In the genomic region with DNA sequence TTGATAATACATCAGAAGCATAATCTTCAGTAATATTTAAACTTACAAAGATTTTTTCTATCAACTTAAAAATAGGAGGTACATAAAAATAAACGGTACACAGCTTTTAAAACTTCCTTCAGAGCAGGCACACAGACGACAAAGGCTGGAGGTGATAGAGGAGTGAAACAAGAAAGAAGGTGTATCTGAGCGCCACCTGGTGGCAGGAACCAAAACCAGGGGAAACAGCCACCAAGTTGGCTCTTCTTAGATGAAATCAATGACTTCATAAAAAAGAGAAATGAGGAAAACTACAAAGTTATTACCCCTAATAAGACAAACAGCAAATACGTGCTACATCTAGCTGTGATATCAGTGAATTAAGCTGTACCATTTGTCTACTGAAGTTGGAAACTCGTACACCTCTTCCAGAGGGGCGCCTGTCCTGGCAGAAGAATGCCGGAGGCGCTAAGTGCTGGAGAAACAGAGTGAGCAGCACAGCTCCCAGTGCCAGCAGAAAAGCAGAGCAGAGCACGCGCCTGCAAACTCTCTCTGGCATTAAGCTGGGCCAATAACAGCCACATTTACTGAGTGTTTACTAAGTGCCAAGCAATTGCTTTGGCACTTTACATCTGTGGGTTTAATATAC, we compare ENCODE assay signal across 8 cellular contexts.
DNase-seq lines count a peak whose midpoint lies in the region; ATAC-seq and TF ChIP-seq lines count a peak whose summit lies in the region.

No MANE protein-coding gene starts in this region.

- H3K4me3 ChIP-seq in MM.1S (ENCODE audit: low read length) = no peak overlapping the region
- H3K4me3 ChIP-seq in SK-N-MC = no peak overlapping the region
- no peak overlapping the region for H3K4me3 ChIP-seq in psoas muscle

- no peak overlapping the region for H3K4me3 Mint-ChIP-seq in activated naive CD4-positive, alpha-beta T cell treated with anti-CD3 and anti-CD28 coated beads, Interleukin-2, amount 10 ng/mL, durations not matched to agents 7 days and 5 days

- H3K36me3 Mint-ChIP-seq in activated naive CD4-positive, alpha-beta T cell treated with anti-CD3 and anti-CD28 coated beads, Interleukin-2, amount 10 ng/mL, durations not matched to agents 7 days and 5 days = peaks cover 68% of the 10 kb centered on the region

- peaks cover 5% of the 10 kb centered on the region for H3K36me3 ChIP-seq in MM.1S (replicated peaks; ENCODE audit: insufficient read depth, low read length)
- peaks cover 54% of the 10 kb centered on the region for H3K36me3 ChIP-seq in SK-N-MC (ENCODE audit: insufficient read depth, low read length)
- peaks cover 10 to 93% of the 10 kb centered on the region in 2 donors for H3K36me3 ChIP-seq in psoas muscle (ENCODE audit: insufficient read depth in 1 of 2, low read depth in 1 of 2)

- no peak overlapping the region for H3K9ac ChIP-seq in MM.1S (ENCODE audit: low read length)
- H3K9ac ChIP-seq in SK-N-MC (ENCODE audit: insufficient read length) = no peak overlapping the region

- no peak overlapping the region for H2AFZ ChIP-seq in MM.1S (ENCODE audit: low read length)

- H3K9me3 Mint-ChIP-seq in activated naive CD4-positive, alpha-beta T cell treated with anti-CD3 and anti-CD28 coated beads, Interleukin-2, amount 10 ng/mL, durations not matched to agents 7 days and 5 days = no peaks in the 10 kb centered on the region

- CTCF ChIA-PET in activated naive CD4-positive, alpha-beta T cell treated with anti-CD3 and anti-CD28 coated beads, Interleukin-2, amount 10 ng/mL, durations not matched to agents 7 days and 5 days (lab: Charles Lee) = interaction anchor here (0.6 to 2.7 kb wide), 17 partner anchors 9 to 510 kb away, joined by 3 to 15 read pairs (median 4); no protein-coding TSS in a partner anchor

- H3K9me2 ChIP-seq in MM.1S (replicated peaks; ENCODE audit: insufficient read depth, low read length) = no peaks in the 10 kb centered on the region

- H3K4me1 ChIP-seq in MM.1S (ENCODE audit: low read length) (peaks cover 13% of the 10 kb centered on the region), psoas muscle (no peaks in the 10 kb centered on the region)

- H3K27ac ChIP-seq in MM.1S (ENCODE audit: low read length) = no peak overlapping the region; the same call in 1 of the 2 replicates
- H3K27ac ChIP-seq in SK-N-MC = peak overlapping the region; percentile 44; the same call in 1 of the 2 replicates
- peak overlapping the region; percentile 67 for H3K27ac ChIP-seq in psoas muscle

- no peaks in the 10 kb centered on the region for H4K20me1 ChIP-seq in MM.1S (ENCODE audit: insufficient read depth, low read length)

- no peaks in the 10 kb centered on the region for H3K79me2 ChIP-seq in MM.1S (ENCODE audit: low read length)

- DNase-seq in DMS79 treated with DMSO at 0.1 percent for 48 hours (lab: John Stamatoyannopoulos, UW) (peak; percentile 76), MM.1S (peak; percentile 70), SK-N-MC (ENCODE audit: low read depth, low spot score) (peak; percentile 8), glomerular visceral epithelial cell (ENCODE audit: extremely low spot score) (peak; percentile 60), psoas muscle (peak; percentile 54 to 72)
- DNase-seq in activated naive CD4-positive, alpha-beta T cell treated with anti-CD3 and anti-CD28 coated beads, Interleukin-2, amount 10 ng/mL, durations not matched to agents 7 days and 5 days = peak; percentile 83

- H3K27me3 ChIP-seq in MM.1S (replicated peaks; ENCODE audit: insufficient read depth, low read length) (no peaks in the 10 kb centered on the region), psoas muscle (ENCODE audit: insufficient read depth in 3 of 3, low read length in 2 of 3) (no peaks in the 10 kb centered on the region)

- 50 to 58% (median 52%) methylated on average over 10 of the region's 10 CpGs for WGBS in psoas muscle, 3 donors

- TF ChIP-seq CTCF in MM.1S (IDR thresholded peaks at IDR 0.05; ENCODE audit: low read length) = peak; percentile 86
- peak; percentile 86 for TF ChIP-seq CTCF in psoas muscle (IDR thresholded peaks at IDR 0.05)

- H3F3A ChIP-seq in MM.1S (ENCODE audit: insufficient read depth, low read length) = peaks cover 21% of the 10 kb centered on the region; the same call in 1 of the 2 replicates

- peaks cover 2% of the 10 kb centered on the region for H3K4me1 Mint-ChIP-seq in activated naive CD4-positive, alpha-beta T cell treated with anti-CD3 and anti-CD28 coated beads, Interleukin-2, amount 10 ng/mL, durations not matched to agents 7 days and 5 days

- ATAC-seq in psoas muscle (peak; percentile 52 to 76 (median 61)), HG02970 (IDR thresholded peaks at IDR 0.05; ENCODE audit: low FRiP score, unreplicated experiment) (no peak), HG02938 (IDR thresholded peaks at IDR 0.05; ENCODE audit: unreplicated experiment) (no peak)

- intact Hi-C loops in psoas muscle (cut with DNase I) = no loop called here

- H3K27me3 Mint-ChIP-seq in activated naive CD4-positive, alpha-beta T cell treated with anti-CD3 and anti-CD28 coated beads, Interleukin-2, amount 10 ng/mL, durations not matched to agents 7 days and 5 days = no peaks in the 10 kb centered on the region

- no peak overlapping the region for H3K4me2 ChIP-seq in MM.1S (ENCODE audit: low read depth, low read length)

- H3K9me3 ChIP-seq in MM.1S (replicated peaks; ENCODE audit: insufficient read depth, low read length) = no peaks in the 10 kb centered on the region
- no peaks in the 10 kb centered on the region for H3K9me3 ChIP-seq in SK-N-MC (ENCODE audit: low read depth, low read length)
- no peaks in the 10 kb centered on the region for H3K9me3 ChIP-seq in psoas muscle

- peak overlapping the region; percentile 66 for H3K27ac Mint-ChIP-seq in activated naive CD4-positive, alpha-beta T cell treated with anti-CD3 and anti-CD28 coated beads, Interleukin-2, amount 10 ng/mL, durations not matched to agents 7 days and 5 days

Comparison
In these comparisons a context has a peak if more than half of its experiments do, and no peak if none do; other contexts are left out.
1. DNase-seq: peak in every context shown above with its lines; median percentile 83 in activated naive CD4-positive, alpha-beta T cell treated with anti-CD3 and anti-CD28 coated beads, Interleukin-2, amount 10 ng/mL, durations not matched to agents 7 days and 5 days; 76 in DMS79 treated with DMSO at 0.1 percent for 48 hours; 70 in MM.1S; 63 in psoas muscle; 60 in glomerular visceral epithelial cell; 8 in SK-N-MC.
2. ATAC-seq: peak in psoas muscle (4 of 4); none in HG02970 (single experiment) and HG02938 (single experiment).